ENCODE assay signal across 8 cellular contexts in genomic region chr1:148196949-148197348, GRCh38. TPM values are rescaled to one million over a fixed set of nuclear protein-coding genes. Genes with fewer than 3 reads are reported as not detected.
DNase-seq lines count a peak whose midpoint lies in the region; ATAC-seq and TF ChIP-seq lines count a peak whose summit lies in the region.
"Not testable (repeated sequence)": the region's sequence is repeated elsewhere in the genome, so short reads cannot be mapped to it uniquely, and the experiment has no call there.

No MANE protein-coding gene starts in this region.

- not testable (repeated sequence) for H3K4me2 ChIP-seq in DND-41 (ENCODE audit: insufficient read depth, low read length)

- H3K36me3 Mint-ChIP-seq in T-cell; activated CD8-positive, alpha-beta memory T cell treated with anti-CD3 and anti-CD28 coated beads, Interleukin-2, amount 10 ng/mL, durations not matched to agents 7 days and 5 days; activated naive CD8-positive, alpha-beta T cell treated with anti-CD3 and anti-CD28 coated beads, Interleukin-2, amount 50 U/mL, for 24 hours (ENCODE audit: low read depth): not testable (repeated sequence)

- H3K27ac ChIP-seq in DND-41 (ENCODE audit: low read length) = not testable (repeated sequence)

- not testable (repeated sequence) for H3K9me3 ChIP-seq in DND-41 (ENCODE audit: insufficient read depth, low read length, severe bottlenecking); mucosa of descending colon

- not testable (repeated sequence) for H3K9me3 Mint-ChIP-seq in T-cell; activated CD8-positive, alpha-beta memory T cell treated with anti-CD3 and anti-CD28 coated beads, Interleukin-2, amount 10 ng/mL, durations not matched to agents 7 days and 5 days (ENCODE audit: low read depth); activated naive CD8-positive, alpha-beta T cell treated with anti-CD3 and anti-CD28 coated beads, Interleukin-2, amount 50 U/mL, for 24 hours

- H3K4me3 ChIP-seq in DND-41 (ENCODE audit: low read depth in 1 of 2, low read length in 2 of 2); mucosa of descending colon: not testable (repeated sequence)

- not testable (repeated sequence) for DNase-seq in DND-41; T-cell; activated CD8-positive, alpha-beta memory T cell treated with anti-CD3 and anti-CD28 coated beads, Interleukin-2, amount 10 ng/mL, durations not matched to agents 7 days and 5 days; activated naive CD8-positive, alpha-beta T cell treated with anti-CD3 and anti-CD28 coated beads, Interleukin-2, amount 50 U/mL, for 24 hours; mucosa of descending colon; stimulated activated naive CD8-positive, alpha-beta T cell treated with anti-CD3 and anti-CD28 coated beads, Interleukin-15, Interleukin-2, amounts not matched to agents 100 U/mL and 50 U/mL, for 24 hours

- ATAC-seq in DND-41 (ENCODE audit: insufficient read depth, low read depth) = peak; percentile 95
- peak; percentile 73 for ATAC-seq in GM19351 (IDR thresholded peaks at IDR 0.05; ENCODE audit: unreplicated experiment)
- peak; percentile 43 for ATAC-seq in HG03025 (IDR thresholded peaks at IDR 0.05; ENCODE audit: low FRiP score, unreplicated experiment)
- ATAC-seq in T-cell (replicated peaks in 1 of 4) = peak; percentile 93 to 98 (median 96)
- ATAC-seq in activated CD8-positive, alpha-beta memory T cell treated with anti-CD3 and anti-CD28 coated beads, Interleukin-2, amount 10 ng/mL, durations not matched to agents 7 days and 5 days = peak; percentile 30
- ATAC-seq in activated naive CD8-positive, alpha-beta T cell treated with anti-CD3 and anti-CD28 coated beads, Interleukin-2, amount 50 U/mL, for 24 hours = peak; percentile 52
- ATAC-seq in mucosa of descending colon = peak; percentile 76
- ATAC-seq in stimulated activated naive CD8-positive, alpha-beta T cell treated with anti-CD3 and anti-CD28 coated beads, Interleukin-15, Interleukin-2, amounts not matched to agents 100 U/mL and 50 U/mL, for 24 hours = peak; percentile 67

- H3K9ac ChIP-seq in DND-41 (ENCODE audit: low read depth, low read length) = not testable (repeated sequence)

- H3K79me2 ChIP-seq in DND-41 (ENCODE audit: insufficient read depth, low read length) = not testable (repeated sequence)

- not testable (repeated sequence) for H3K4me3 Mint-ChIP-seq in T-cell; activated CD8-positive, alpha-beta memory T cell treated with anti-CD3 and anti-CD28 coated beads, Interleukin-2, amount 10 ng/mL, durations not matched to agents 7 days and 5 days; activated naive CD8-positive, alpha-beta T cell treated with anti-CD3 and anti-CD28 coated beads, Interleukin-2, amount 50 U/mL, for 24 hours

- H4K20me1 ChIP-seq in DND-41 (ENCODE audit: insufficient read depth, low read length) = not testable (repeated sequence)

- POLR2A ChIA-PET in T-cell (lab: Charles Lee) = not testable (repeated sequence)

- not testable (repeated sequence) for H3K4me1 ChIP-seq in DND-41 (ENCODE audit: insufficient read depth, low read length); mucosa of descending colon (ENCODE audit: low read depth)

- not testable (repeated sequence) for H3K4me1 Mint-ChIP-seq in T-cell; activated CD8-positive, alpha-beta memory T cell treated with anti-CD3 and anti-CD28 coated beads, Interleukin-2, amount 10 ng/mL, durations not matched to agents 7 days and 5 days; activated naive CD8-positive, alpha-beta T cell treated with anti-CD3 and anti-CD28 coated beads, Interleukin-2, amount 50 U/mL, for 24 hours

- intact Hi-C loops in mucosa of descending colon (cut with DNase I, micrococcal nuclease) = not testable (repeated sequence)

- not testable (repeated sequence) for H3K27me3 ChIP-seq in DND-41 (ENCODE audit: insufficient read depth, low read length, poor library complexity)

- H3K27ac Mint-ChIP-seq in T-cell; activated CD8-positive, alpha-beta memory T cell treated with anti-CD3 and anti-CD28 coated beads, Interleukin-2, amount 10 ng/mL, durations not matched to agents 7 days and 5 days; activated naive CD8-positive, alpha-beta T cell treated with anti-CD3 and anti-CD28 coated beads, Interleukin-2, amount 50 U/mL, for 24 hours: not testable (repeated sequence)

- CTCF ChIA-PET in T-cell (lab: Charles Lee); activated CD8-positive, alpha-beta memory T cell treated with anti-CD3 and anti-CD28 coated beads, Interleukin-2, amount 10 ng/mL, durations not matched to agents 7 days and 5 days (lab: Charles Lee): not testable (repeated sequence)

- TF ChIP-seq CTCF in DND-41 (IDR thresholded peaks at IDR 0.05; ENCODE audit: borderline replicate concordance, extremely low read depth, low read length, poor library complexity, severe bottlenecking); mucosa of descending colon (IDR thresholded peaks at IDR 0.05): not testable (repeated sequence)

- H3K27me3 Mint-ChIP-seq in T-cell; activated CD8-positive, alpha-beta memory T cell treated with anti-CD3 and anti-CD28 coated beads, Interleukin-2, amount 10 ng/mL, durations not matched to agents 7 days and 5 days; activated naive CD8-positive, alpha-beta T cell treated with anti-CD3 and anti-CD28 coated beads, Interleukin-2, amount 50 U/mL, for 24 hours: not testable (repeated sequence)

- not testable (repeated sequence) for H2AFZ ChIP-seq in DND-41 (ENCODE audit: low read depth, low read length)

- H3K36me3 ChIP-seq in DND-41 (ENCODE audit: insufficient read depth, low read length); mucosa of descending colon (ENCODE audit: low read depth): not testable (repeated sequence)

RNA-seq across cellular contexts. Expression of gene NBPF11, which starts 44.9 kb away (rescaled TPM):
- total RNA-seq in T-cell (10 to 100 TPM; 22.6 to 27.3 (median 23.6) TPM), mucosa of descending colon (10 to 100 TPM in 2 of 3 donors, 1 to 10 TPM in 1; 9.5 to 16.8 (median 12.4) TPM)
- total RNA-seq in activated CD8-positive, alpha-beta memory T cell treated with anti-CD3 and anti-CD28 coated beads, Interleukin-2, amount 10 ng/mL, durations not matched to agents 7 days and 5 days = 1 to 10 TPM; 7.4 to 9.6 TPM

Comparison
In these comparisons a context has a peak if more than half of its experiments do, and no peak if none do; other contexts are left out.
1. ATAC-seq: peak in every context shown above with its lines; median percentile 96 in T-cell; 95 in DND-41; 76 in mucosa of descending colon; 73 in GM19351; 67 in stimulated activated naive CD8-positive, alpha-beta T cell treated with anti-CD3 and anti-CD28 coated beads, Interleukin-15, Interleukin-2, amounts not matched to agents 100 U/mL and 50 U/mL, for 24 hours; 52 in activated naive CD8-positive, alpha-beta T cell treated with anti-CD3 and anti-CD28 coated beads, Interleukin-2, amount 50 U/mL, for 24 hours; 43 in HG03025; 30 in activated CD8-positive, alpha-beta memory T cell treated with anti-CD3 and anti-CD28 coated beads, Interleukin-2, amount 10 ng/mL, durations not matched to agents 7 days and 5 days.